13 cellular contexts compared by ENCODE assay signal in genomic region chr17:7010523-7010922, GRCh38. TPM values are rescaled to one million over a fixed set of nuclear protein-coding genes. Genes with fewer than 3 reads are reported as not detected.
DNase-seq lines count a peak whose midpoint lies in the region; ATAC-seq and TF ChIP-seq lines count a peak whose summit lies in the region.
"Had no signal": no experiment of that assay in that cellular context is flagged by ENCODE, and none has a peak within 500 bp of the region (broad histone marks: within the 10 kb centered on the region; RNA-seq: fewer than 3 reads in every experiment).

No MANE protein-coding gene starts in this region.

- H3K27me3 ChIP-seq in smooth muscle cell (ENCODE audit: low read depth) = no peaks in the 10 kb centered on the region
- H3K27me3 ChIP-seq: pancreas had no signal

- POLR2A ChIA-PET in activated CD4-positive, alpha-beta T cell treated with anti-CD3 and anti-CD28 coated beads for 36 hours (lab: Charles Lee) = interaction anchor here (0.6 kb wide), 1 partner anchor 66 kb away, joined by 7 read pairs; no protein-coding TSS in a partner anchor
- POLR2A ChIA-PET in WTC11 (lab: Charles Lee) = no interaction called here

- no peak overlapping the region for H2AFZ ChIP-seq in smooth muscle cell (ENCODE audit: low read depth)

- no peak for ATAC-seq in activated CD4-positive, alpha-beta T cell treated with anti-CD3 and anti-CD28 coated beads for 36 hours
- no peak for ATAC-seq in WTC11
- no peak for ATAC-seq in GM21381 (IDR thresholded peaks at IDR 0.05; ENCODE audit: unreplicated experiment)
- ATAC-seq: pancreas had no signal

- DNase-seq in activated CD4-positive, alpha-beta T cell treated with anti-CD3 and anti-CD28 coated beads for 36 hours = no peak
- DNase-seq in activated CD4-positive, alpha-beta T cell treated with anti-CD3 and anti-CD28 coated beads, Interleukin-2, amount 50 U/mL, for 4 hours = no peak
- DNase-seq in WTC11 (ENCODE audit: low spot score) (no peak), foreskin fibroblast (no peak), smooth muscle cell (lab: John Stamatoyannopoulos, UW; ENCODE audit: unreplicated experiment) (no peak), NCI-H2107 treated with DMSO at 0.1 percent for 48 hours (lab: John Stamatoyannopoulos, UW; ENCODE audit: unreplicated experiment) (no peak), NCI-H345 treated with DMSO at 0.1 percent for 48 hours (lab: John Stamatoyannopoulos, UW; ENCODE audit: unreplicated experiment) (no peak)
- DNase-seq: activated CD4-positive, CD25-positive, alpha-beta regulatory T cell; NCI-H1105 treated with DMSO at 0.1 percent for 48 hours; pancreas had no signal

- H3K36me3 Mint-ChIP-seq in activated CD4-positive, alpha-beta T cell treated with anti-CD3 and anti-CD28 coated beads for 36 hours (ENCODE audit: low read depth) = peaks cover 21% of the 10 kb centered on the region
- peaks cover 2% of the 10 kb centered on the region; the same call in 1 of the 2 replicates for H3K36me3 Mint-ChIP-seq in WTC11

- intact Hi-C loops in activated CD4-positive, alpha-beta T cell treated with anti-CD3 and anti-CD28 coated beads for 36 hours (cut with DNase I, micrococcal nuclease) = loop anchor here (5.0 to 10.0 kb wide), 5 partner anchors 158 to 1372 kb away; partner anchors contain the start of genes C17orf100 (in 1 of the 2), MED31 (in 1 of the 2), POLR2A (in 1 of the 2) and RPL26 (in 1 of the 2)

- H3K4me1 ChIP-seq in smooth muscle cell (ENCODE audit: low read depth) = peaks cover 11% of the 10 kb centered on the region

- H3K27me3 Mint-ChIP-seq in activated CD4-positive, alpha-beta T cell treated with anti-CD3 and anti-CD28 coated beads for 36 hours = no peaks in the 10 kb centered on the region
- peaks cover 3% of the 10 kb centered on the region; the same call in 1 of the 2 replicates for H3K27me3 Mint-ChIP-seq in WTC11 (ENCODE audit: low read depth)

- H3K4me3 ChIP-seq in foreskin fibroblast (ENCODE audit: low read depth in 1 of 2, low read length in 2 of 2) (peak overlapping the region; percentile 89 to 97), smooth muscle cell (no peak overlapping the region)

- no peaks in the 10 kb centered on the region for H3K36me3 ChIP-seq in smooth muscle cell (ENCODE audit: low read depth)
- H3K36me3 ChIP-seq: pancreas had no signal

- H3K27ac Mint-ChIP-seq in activated CD4-positive, alpha-beta T cell treated with anti-CD3 and anti-CD28 coated beads for 36 hours = no peak overlapping the region
- H3K27ac Mint-ChIP-seq in WTC11 = no peak overlapping the region

- H3K9me3 ChIP-seq in smooth muscle cell (replicated peaks; ENCODE audit: low read depth) = no peaks in the 10 kb centered on the region
- H3K9me3 ChIP-seq: pancreas had no signal

- no peaks in the 10 kb centered on the region for H3K9me3 Mint-ChIP-seq in activated CD4-positive, alpha-beta T cell treated with anti-CD3 and anti-CD28 coated beads for 36 hours (ENCODE audit: low read depth)
- H3K9me3 Mint-ChIP-seq in WTC11 = no peaks in the 10 kb centered on the region

- TF ChIP-seq CTCF in WTC11 (IDR thresholded peaks at IDR 0.05) (no peak), foreskin fibroblast (IDR thresholded peaks at IDR 0.05; ENCODE audit: low read depth, low read length) (no peak), smooth muscle cell (IDR thresholded peaks at IDR 0.05; ENCODE audit: borderline replicate concordance, insufficient read depth, poor library complexity, severe bottlenecking) (no peak)

- 91% methylated on average over 2 of the region's 2 CpGs for WGBS in smooth muscle cell (ENCODE audit: low lambda C conversion rate)

- H4K20me1 ChIP-seq in smooth muscle cell (ENCODE audit: low read depth) = peaks cover 24% of the 10 kb centered on the region

- CTCF ChIA-PET in activated CD4-positive, alpha-beta T cell treated with anti-CD3 and anti-CD28 coated beads for 36 hours (lab: Charles Lee) = interaction anchor here (0.6 to 1.3 kb wide), 4 partner anchors 11 to 1178 kb away, joined by 3 to 4 read pairs (median 4); no protein-coding TSS in a partner anchor
- CTCF ChIA-PET in WTC11 (lab: Charles Lee) = no interaction called here

- no peak overlapping the region for H3K9ac ChIP-seq in smooth muscle cell (ENCODE audit: low read depth)

- H3K27ac ChIP-seq in smooth muscle cell (ENCODE audit: low read depth) = no peak overlapping the region
- H3K27ac ChIP-seq: pancreas had no signal

- peaks cover 39% of the 10 kb centered on the region for H3K4me1 Mint-ChIP-seq in activated CD4-positive, alpha-beta T cell treated with anti-CD3 and anti-CD28 coated beads for 36 hours
- peaks cover 26% of the 10 kb centered on the region for H3K4me1 Mint-ChIP-seq in WTC11

- H3K4me2 ChIP-seq in smooth muscle cell = peak overlapping the region; percentile 100

- H3K4me3 Mint-ChIP-seq in activated CD4-positive, alpha-beta T cell treated with anti-CD3 and anti-CD28 coated beads for 36 hours = peak overlapping the region; percentile 46
- H3K4me3 Mint-ChIP-seq in WTC11 = peak overlapping the region; percentile 97

- peaks cover 17% of the 10 kb centered on the region for H3F3A ChIP-seq in smooth muscle cell (ENCODE audit: low read depth)

- H3K79me2 ChIP-seq in smooth muscle cell (ENCODE audit: low read depth) = peaks cover 52% of the 10 kb centered on the region

TF ChIP-seq in WTC11, 78 proteins besides CTCF, POLR2A, EP300 and RAD21 (continues in another document):
- TF ChIP-seq TEAD4 (CRISPR knock-in tag; IDR thresholded peaks at IDR 0.05) (no peak), NFYB (CRISPR knock-in tag; conservative IDR thresholded peaks at IDR 0.05; ENCODE audit: low read depth) (no peak), ERG (CRISPR knock-in tag; IDR thresholded peaks at IDR 0.05) (no peak), TCF7 (CRISPR knock-in tag; IDR thresholded peaks at IDR 0.05; ENCODE audit: low read depth) (no peak), NR2C2 (CRISPR knock-in tag; IDR thresholded peaks at IDR 0.05) (no peak), HMGA2 (CRISPR knock-in tag; IDR thresholded peaks at IDR 0.05) (no peak), NR3C1 (CRISPR knock-in tag; conservative IDR thresholded peaks at IDR 0.05; ENCODE audit: low read depth) (no peak), GABPB1 (CRISPR knock-in tag; IDR thresholded peaks at IDR 0.05) (no peak), ZNF317 (CRISPR knock-in tag; IDR thresholded peaks at IDR 0.05; ENCODE audit: borderline replicate concordance, low read depth) (no peak), MYBL2 (CRISPR knock-in tag; IDR thresholded peaks at IDR 0.05) (no peak), FOXK1 (CRISPR knock-in tag; IDR thresholded peaks at IDR 0.05) (no peak)

RNA-seq across cellular contexts. Expression of gene RNASEK, which starts 1.9 kb away (rescaled TPM):
- total RNA-seq in activated CD4-positive, alpha-beta T cell treated with anti-CD3 and anti-CD28 coated beads for 36 hours = 100 to 1,000 TPM; 112 to 145 TPM
- total RNA-seq in WTC11 (2021) (162 to 173 TPM (median 170 TPM) in 3 replicates), smooth muscle cell (350 and 356 TPM in 2 replicates)
- 718 and 785 TPM in 2 replicates for polyA plus RNA-seq in smooth muscle cell

RNA-seq across cellular contexts. Expression of gene BCL6B, which starts 12.3 kb away (rescaled TPM):
- under 1 TPM; 0.27 to 0.46 TPM for total RNA-seq in activated CD4-positive, alpha-beta T cell treated with anti-CD3 and anti-CD28 coated beads for 36 hours
- 11.4 to 13.5 TPM (median 12.3 TPM) in 3 replicates for total RNA-seq in WTC11 (2021)
- total RNA-seq in smooth muscle cell = 0.45 TPM in 1 of 2 replicates, not detected in the other
- not detected in 2 replicates for polyA plus RNA-seq in smooth muscle cell
- total RNA-seq: G401, H4 had no signal

RNA-seq across cellular contexts. Expression of gene ALOX12, which starts 14.7 kb away (rescaled TPM):
- total RNA-seq in activated CD4-positive, alpha-beta T cell treated with anti-CD3 and anti-CD28 coated beads for 36 hours = not detected
- total RNA-seq in WTC11 (2021) (1.6 to 1.9 TPM (median 1.9 TPM) in 3 replicates), smooth muscle cell (not detected in 2 replicates)
- 0.35 and 0.72 TPM in 2 replicates for polyA plus RNA-seq in smooth muscle cell
- total RNA-seq: G401, H4, pancreas had no signal
- polyA plus RNA-seq: pancreas had no signal

RNA-seq across cellular contexts. Expression of gene SLC16A13, which starts 25.3 kb away (rescaled TPM):
- 1 to 10 TPM; 8.3 to 9.6 TPM for total RNA-seq in activated CD4-positive, alpha-beta T cell treated with anti-CD3 and anti-CD28 coated beads for 36 hours
- total RNA-seq in WTC11 (2021) (5.2 to 7.1 TPM (median 6.9 TPM) in 3 replicates), smooth muscle cell (2.0 and 2.7 TPM in 2 replicates)
- polyA plus RNA-seq in smooth muscle cell = 3.5 TPM in 2 replicates

RNA-seq across cellular contexts. Expression of gene SLC16A11, which starts 33.4 kb away (rescaled TPM):
- total RNA-seq in activated CD4-positive, alpha-beta T cell treated with anti-CD3 and anti-CD28 coated beads for 36 hours = 1 to 10 TPM; 1.2 to 1.5 TPM
- total RNA-seq in WTC11 (2021) (0.48 to 0.62 TPM (median 0.53 TPM) in 3 replicates), smooth muscle cell (0.36 TPM in 1 of 2 replicates, not detected in the other)
- 0.65 and 0.80 TPM in 2 replicates for polyA plus RNA-seq in smooth muscle cell
- total RNA-seq: G401, H4 had no signal
